In the genomic region with DNA sequence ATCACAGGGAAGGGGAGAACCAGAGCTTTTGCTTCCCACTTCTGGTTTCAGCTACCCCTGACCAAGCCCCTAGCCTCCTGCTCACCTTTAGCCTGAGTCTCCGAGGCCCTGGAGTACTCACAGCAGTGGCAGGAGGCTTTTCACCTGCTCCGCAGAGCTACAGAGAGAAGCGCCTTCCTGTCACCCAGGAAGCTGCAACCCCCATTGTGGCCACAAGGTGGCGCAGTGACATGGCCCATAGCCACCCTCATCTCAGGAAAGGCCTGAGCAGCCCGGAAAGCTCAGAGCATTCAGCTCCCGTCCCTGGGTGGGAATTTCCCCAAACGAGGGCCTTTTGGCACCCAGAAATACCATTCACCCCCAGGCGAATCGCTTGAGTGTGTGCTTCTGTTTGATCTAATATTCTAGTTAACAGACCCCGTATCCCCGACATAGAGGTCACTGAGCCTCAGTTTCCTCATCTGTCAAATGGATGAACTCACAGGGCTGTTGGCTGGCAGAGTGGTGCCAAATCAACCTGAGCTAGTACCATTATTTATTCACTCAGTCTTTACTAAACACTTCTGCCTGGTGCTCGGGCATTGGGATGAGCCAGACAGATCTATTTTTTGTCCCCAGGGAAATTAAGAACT, we compare ENCODE assay signal across 8 cellular contexts. TPM values are rescaled to one million over a fixed set of nuclear protein-coding genes. Genes with fewer than 3 reads are reported as not detected.
DNase-seq lines count a peak whose midpoint lies in the region; ATAC-seq and TF ChIP-seq lines count a peak whose summit lies in the region.

No MANE protein-coding gene starts in this region.

- no peak for TF ChIP-seq POLR2A in gastroesophageal sphincter (IDR thresholded peaks at IDR 0.05)
- TF ChIP-seq POLR2A in thyroid gland (IDR thresholded peaks at IDR 0.05) = no peak

- peaks cover 0 to 53% (median 11%) of the 10 kb centered on the region in 3 donors for H3K4me1 ChIP-seq in gastroesophageal sphincter
- peaks cover 8 to 9% of the 10 kb centered on the region in 2 donors for H3K4me1 ChIP-seq in thyroid gland

- no peaks in the 10 kb centered on the region for H3K27me3 Mint-ChIP-seq in osteocyte (ENCODE audit: unreplicated experiment)

- intact Hi-C loops in thyroid gland (cut with DNase I) = loop anchor here (2.0 to 10.0 kb wide), 2 partner anchors 73 to 169 kb away; no protein-coding TSS in a partner anchor

- no peak overlapping the region for H3K4me3 Mint-ChIP-seq in osteocyte (ENCODE audit: unreplicated experiment)

- H3K9me3 ChIP-seq in gastroesophageal sphincter (no peaks in the 10 kb centered on the region), thyroid gland (no peaks in the 10 kb centered on the region)

- H3K27ac Mint-ChIP-seq in osteocyte (ENCODE audit: unreplicated experiment) = peak overlapping the region; percentile 38

- peaks cover 53% of the 10 kb centered on the region for H3K36me3 Mint-ChIP-seq in osteocyte (ENCODE audit: unreplicated experiment)

- H3K36me3 ChIP-seq in gastroesophageal sphincter (peaks cover 0 to 63% of the 10 kb centered on the region in 2 donors), thyroid gland (peaks cover 6 to 9% of the 10 kb centered on the region in 2 donors)

- peak; percentile 81 for TF ChIP-seq CTCF in LNCaP clone FGC (IDR thresholded peaks at IDR 0.05; ENCODE audit: control insufficient read depth, extremely low read depth, insufficient read depth)
- peak; percentile 98 to 99 (median 99) for TF ChIP-seq CTCF in gastroesophageal sphincter (IDR thresholded peaks at IDR 0.05)
- TF ChIP-seq CTCF in osteocyte (IDR thresholded peaks at IDR 0.05) = peak; percentile 96
- TF ChIP-seq CTCF in thyroid gland (IDR thresholded peaks at IDR 0.05) = peak; percentile 93 to 98 (median 97)

- DNase-seq in Ammon's horn (ENCODE audit: low spot score) (peak; percentile 91), LNCaP clone FGC (ENCODE audit: low read depth) (peak; percentile 26), SHP77 (lab: John Stamatoyannopoulos, UW) (peak; percentile 65 to 78), osteocyte (ENCODE audit: extremely low spot score, unreplicated experiment) (peak; percentile 95), thyroid gland (peak; percentile 91)
- DNase-seq in activated effector memory CD4-positive, alpha-beta T cell treated with anti-CD3 and anti-CD28 coated beads, Interleukin-2, amount 50 U/mL, for 16 hours = peak; percentile 95

- H3K9me3 Mint-ChIP-seq in osteocyte (ENCODE audit: unreplicated experiment) = no peaks in the 10 kb centered on the region

- H3K27me3 ChIP-seq in gastroesophageal sphincter (no peaks in the 10 kb centered on the region), thyroid gland (no peaks in the 10 kb centered on the region)

- H3K4me1 Mint-ChIP-seq in osteocyte (ENCODE audit: unreplicated experiment) = peaks cover 11% of the 10 kb centered on the region

- ATAC-seq in GM19438 (IDR thresholded peaks at IDR 0.05; ENCODE audit: low read depth, unreplicated experiment) (peak; percentile 82), gastroesophageal sphincter (peak; percentile 80)

- WGBS in gastroesophageal sphincter (ENCODE audit: low coverage in 1 of 2), 2 donors = 37 to 70% methylated on average over 3 to 8 of the region's 12 CpGs
- 47 to 51% methylated on average over 10 to 12 of the region's 12 CpGs for WGBS in thyroid gland, 2 donors

- H3K4me3 ChIP-seq in LNCaP clone FGC (ENCODE audit: low read depth, low read length) = no peak overlapping the region
- H3K4me3 ChIP-seq in gastroesophageal sphincter = no peak overlapping the region
- H3K4me3 ChIP-seq in thyroid gland (replicated peaks in 1 of 3) = no peak overlapping the region

- TF ChIP-seq EP300 in gastroesophageal sphincter (IDR thresholded peaks at IDR 0.05) = no peak

- peak overlapping the region in 3 of 4 donors; percentile 46 to 73 (median 67) for H3K27ac ChIP-seq in gastroesophageal sphincter
- peak overlapping the region in 1 of 3 donors; percentile 45 for H3K27ac ChIP-seq in thyroid gland

RNA-seq across cellular contexts. Expression of a gene that starts 25.3 kb away (rescaled TPM):
- total RNA-seq in gastroesophageal sphincter (under 1 TPM in 1 of 4 donors, not detected in 3; 0.67 TPM), osteocyte (0.35 TPM in 1 of 2 replicates, not detected in the other), thyroid gland (under 1 TPM in 1 of 4 donors, not detected in 3; 0.89 TPM)

RNA-seq across cellular contexts. Expression of a gene that starts 39.3 kb away (rescaled TPM):
- 10 to 100 TPM; 14.6 to 29.2 (median 24.1) TPM for total RNA-seq in gastroesophageal sphincter
- total RNA-seq in osteocyte = 97.0 and 110 TPM in 2 replicates
- total RNA-seq in thyroid gland = 10 to 100 TPM; 20.7 to 44.1 (median 26.7) TPM

Comparison
In these comparisons a context has a peak if more than half of its experiments do, and no peak if none do; other contexts are left out.
1. DNase-seq: peak in every context shown above with its lines; median percentile 95 in activated effector memory CD4-positive, alpha-beta T cell treated with anti-CD3 and anti-CD28 coated beads, Interleukin-2, amount 50 U/mL, for 16 hours; 95 in osteocyte; 91 in Ammon's horn; 91 in thyroid gland; 72 in SHP77; 26 in LNCaP clone FGC.